ENCODE assay signal across 24 cellular contexts in genomic region chr22:20930004-20930403, GRCh38.
"Had no signal": no experiment of that assay in that cellular context is flagged by ENCODE, and none has a peak within 500 bp of the region (broad histone marks: within the 10 kb centered on the region; RNA-seq: fewer than 3 reads in every experiment).

No MANE protein-coding gene starts in this region.

- H3K27ac Mint-ChIP-seq: activated B cell treated with CpG ODN at 0.5 μM for 24 hours; activated CD4-positive, alpha-beta T cell treated with anti-CD3 and anti-CD28 coated beads, Interleukin-2, amount 10 ng/mL, durations not matched to agents 24 days and 14 days; activated CD8-positive, alpha-beta memory T cell treated with anti-CD3 and anti-CD28 coated beads, Interleukin-2, amount 10 ng/mL, durations not matched to agents 7 days and 5 days; activated naive CD8-positive, alpha-beta T cell treated with anti-CD3 and anti-CD28 coated beads, Interleukin-2, amount 10 ng/mL, durations not matched to agents 7 days and 5 days; activated T-cell treated with anti-CD3 and anti-CD28 coated beads, Interleukin-2, amount 50 U/mL, for 24 hours; activated T-helper 1 cell treated with anti-CD3 and anti-CD28 coated beads, Interleukin-12 subunit alpha, Interleukin-12 subunit beta, Interleukin-2, Interleukin-4 antibody, amounts not matched to agents 30 ng/mL and 10 ng/mL and 1 ng/mL, durations not matched to agents 14 hours and 24 hours and 36 hours; T-helper 1 cell treated with Interleukin-12 subunit alpha and Interleukin-12 subunit beta and Interleukin-4 antibody, amounts not matched to agents 30 μg/mL and 1 μg/mL, for 36 hours had no signal

- H3K9me3 Mint-ChIP-seq: activated B cell treated with CpG ODN at 0.5 μM for 24 hours; activated CD4-positive, alpha-beta T cell treated with anti-CD3 and anti-CD28 coated beads, Interleukin-2, amount 10 ng/mL, durations not matched to agents 24 days and 14 days; activated naive CD8-positive, alpha-beta T cell treated with anti-CD3 and anti-CD28 coated beads, Interleukin-2, amount 10 ng/mL, durations not matched to agents 7 days and 5 days; activated T-cell treated with anti-CD3 and anti-CD28 coated beads, Interleukin-2, amount 50 U/mL, for 24 hours; activated T-helper 1 cell treated with anti-CD3 and anti-CD28 coated beads, Interleukin-12 subunit alpha, Interleukin-12 subunit beta, Interleukin-2, Interleukin-4 antibody, amounts not matched to agents 30 ng/mL and 10 ng/mL and 1 ng/mL, durations not matched to agents 14 hours and 24 hours and 36 hours; T-helper 1 cell treated with Interleukin-12 subunit alpha and Interleukin-12 subunit beta and Interleukin-4 antibody, amounts not matched to agents 30 μg/mL and 1 μg/mL, for 36 hours had no signal

- H3K4me3 ChIP-seq: adrenal gland had no signal

- H3K27me3 Mint-ChIP-seq: activated B cell treated with CpG ODN at 0.5 μM for 24 hours; activated CD4-positive, alpha-beta T cell treated with anti-CD3 and anti-CD28 coated beads, Interleukin-2, amount 10 ng/mL, durations not matched to agents 24 days and 14 days; activated CD8-positive, alpha-beta memory T cell treated with anti-CD3 and anti-CD28 coated beads, Interleukin-2, amount 10 ng/mL, durations not matched to agents 7 days and 5 days; activated naive CD8-positive, alpha-beta T cell treated with anti-CD3 and anti-CD28 coated beads, Interleukin-2, amount 10 ng/mL, durations not matched to agents 7 days and 5 days; activated T-cell treated with anti-CD3 and anti-CD28 coated beads, Interleukin-2, amount 50 U/mL, for 24 hours had no signal

- DNase-seq: activated B cell treated with CpG ODN at 0.5 μM for 24 hours; activated CD4-positive, alpha-beta T cell treated with anti-CD3 and anti-CD28 coated beads for 1 hour; activated CD4-positive, alpha-beta T cell treated with anti-CD3 and anti-CD28 coated beads, Interleukin-2, amount 10 ng/mL, durations not matched to agents 24 days and 14 days; activated CD4-positive, alpha-beta T cell treated with anti-CD3 and anti-CD28 coated beads, Interleukin-2, amount 50 U/mL, for 48 hours; activated CD8-positive, alpha-beta memory T cell treated with anti-CD3 and anti-CD28 coated beads, Interleukin-2, amount 10 ng/mL, durations not matched to agents 7 days and 5 days; activated effector memory CD4-positive, alpha-beta T cell treated with Interleukin-2 at 50 U/mL for 16 hours; activated naive CD4-positive, alpha-beta T cell; activated naive CD8-positive, alpha-beta T cell treated with anti-CD3 and anti-CD28 coated beads, Interleukin-2, amount 10 ng/mL, durations not matched to agents 7 days and 5 days; activated T-cell treated with anti-CD3 and anti-CD28 coated beads, Interleukin-2, amount 50 U/mL, for 24 hours; adrenal gland; anterior cingulate cortex; Kasumi-1; KBM-7; NCI-H1105 treated with DMSO at 0.1 percent for 48 hours; NCI-H1436 treated with DMSO at 0.1 percent for 48 hours; NCI-H187; NCI-H2081; NCI-H510A treated with DMSO at 0.1 percent for 48 hours; NCI-H69; NK-92 treated with Interleukin-12 subunit alpha and Interleukin-12 subunit beta, amount 100 ng/mL, for 24 hours; SHP77 treated with DMSO at 0.1 percent for 48 hours; T-helper 9 cell had no signal

- H3K27ac ChIP-seq: adrenal gland had no signal

- ATAC-seq: activated CD8-positive, alpha-beta memory T cell treated with anti-CD3 and anti-CD28 coated beads, Interleukin-2, amount 10 ng/mL, durations not matched to agents 7 days and 5 days had no signal

- H3K9me3 ChIP-seq: adrenal gland had no signal

- H3K4me3 Mint-ChIP-seq: activated B cell treated with CpG ODN at 0.5 μM for 24 hours; activated CD4-positive, alpha-beta T cell treated with anti-CD3 and anti-CD28 coated beads, Interleukin-2, amount 10 ng/mL, durations not matched to agents 24 days and 14 days; activated CD8-positive, alpha-beta memory T cell treated with anti-CD3 and anti-CD28 coated beads, Interleukin-2, amount 10 ng/mL, durations not matched to agents 7 days and 5 days; activated naive CD8-positive, alpha-beta T cell treated with anti-CD3 and anti-CD28 coated beads, Interleukin-2, amount 10 ng/mL, durations not matched to agents 7 days and 5 days; activated T-cell treated with anti-CD3 and anti-CD28 coated beads, Interleukin-2, amount 50 U/mL, for 24 hours; activated T-helper 1 cell treated with anti-CD3 and anti-CD28 coated beads, Interleukin-12 subunit alpha, Interleukin-12 subunit beta, Interleukin-2, Interleukin-4 antibody, amounts not matched to agents 30 ng/mL and 10 ng/mL and 1 ng/mL, durations not matched to agents 14 hours and 24 hours and 36 hours; T-helper 1 cell treated with Interleukin-12 subunit alpha and Interleukin-12 subunit beta and Interleukin-4 antibody, amounts not matched to agents 30 μg/mL and 1 μg/mL, for 36 hours had no signal

- H3K27me3 ChIP-seq: adrenal gland had no signal
